ENCODE assay signal across 15 cellular contexts in genomic region chr11:14620027-14620511, GRCh38. TPM values are rescaled to one million over a fixed set of nuclear protein-coding genes. Genes with fewer than 3 reads are reported as not detected.
A peak's percentile ranks its signal among the peaks of the same experiment; 100 is the strongest.
DNase-seq lines count a peak whose midpoint lies in the region; ATAC-seq and TF ChIP-seq lines count a peak whose summit lies in the region.
"Had no signal": no experiment of that assay in that cellular context is flagged by ENCODE, and none has a peak within 500 bp of the region (broad histone marks: within the 10 kb centered on the region; RNA-seq: fewer than 3 reads in every experiment).

No MANE protein-coding gene starts in this region.

- no peak overlapping the region for H3K4me3 ChIP-seq in prostate gland
- H3K4me3 ChIP-seq: dorsolateral prefrontal cortex had no signal

- TF ChIP-seq CTCF in prostate gland (IDR thresholded peaks at IDR 0.05), result no peak

- peak; percentile 66 for ATAC-seq in left ventricle myocardium superior
- no peak for ATAC-seq in SK-N-SH treated with all-trans-retinoic acid at 6 μM for 48 hours
- no peak for ATAC-seq in GM19395 (IDR thresholded peaks at IDR 0.05; ENCODE audit: unreplicated experiment)

- DNase-seq in H4 (ENCODE audit: low spot score), result peak; percentile 79
- DNase-seq in amniotic epithelial cell (ENCODE audit: low read depth), result peak; percentile 67
- no peak for DNase-seq in left ventricle myocardium superior
- no peak for DNase-seq in prostate gland (ENCODE audit: low spot score)
- no peak for DNase-seq in stimulated activated CD4-positive, alpha-beta T cell treated with anti-CD3 and anti-CD28 coated beads, Interleukin-1b, Interleukin-23, amount 100 ng/mL, for 48 hours
- no peak for DNase-seq in stimulated activated naive CD4-positive, alpha-beta T cell (lab: John Stamatoyannopoulos, UW)
- DNase-seq: activated CD4-positive, alpha-beta memory T cell treated with anti-CD3 and anti-CD28 coated beads, Interleukin-2, amount 10 ng/mL, durations not matched to agents 7 days and 5 days; activated naive CD4-positive, alpha-beta T cell treated with anti-CD3 and anti-CD28 coated beads, Interleukin-2, amount 50 U/mL, for 16 hours; activated T-cell treated with anti-CD3 and anti-CD28 coated beads, Interleukin-2, amount 50 U/mL, for 48 hours; dorsolateral prefrontal cortex; head of caudate nucleus; NCI-H1930; stimulated activated CD4-positive, alpha-beta T cell treated with anti-CD3 and anti-CD28 coated beads, Interleukin-2, amount 100 ng/mL, for 24 hours had no signal

- H3K4me1 ChIP-seq in prostate gland (replicated peaks), result no peaks in the 10 kb centered on the region

- WGBS in prostate gland, result 18% methylated on average over 2 of the region's 2 CpGs

- H3K27ac ChIP-seq in prostate gland, result peak overlapping the region; percentile 18 to 26
- H3K27ac ChIP-seq: dorsolateral prefrontal cortex had no signal

- H3K36me3 ChIP-seq in prostate gland, result no peaks in the 10 kb centered on the region

- no peak for TF ChIP-seq POLR2A in prostate gland (IDR thresholded peaks at IDR 0.05)

- H3K27me3 ChIP-seq in prostate gland (replicated peaks; ENCODE audit: insufficient read depth), result no peaks in the 10 kb centered on the region
- H3K27me3 ChIP-seq: dorsolateral prefrontal cortex had no signal

- no peaks in the 10 kb centered on the region for H3K9me3 ChIP-seq in prostate gland

- intact Hi-C loops in left ventricle myocardium superior (cut with micrococcal nuclease), result no loop called here
- intact Hi-C loops in prostate gland (cut with DNase I), result no loop called here

TF ChIP-seq in SK-N-SH treated with all-trans-retinoic acid at 6 μM for 48 hours, 23 proteins besides CTCF, POLR2A, EP300 and RAD21:
- TF ChIP-seq TCF4 (CRISPR knock-in tag; IDR thresholded peaks at IDR 0.05; ENCODE audit: borderline replicate concordance) (no peak), ZNF70 (CRISPR knock-in tag; IDR thresholded peaks at IDR 0.05) (no peak), CREB5 (CRISPR knock-in tag; IDR thresholded peaks at IDR 0.05; ENCODE audit: low read depth) (no peak), ZFP3 (CRISPR knock-in tag; IDR thresholded peaks at IDR 0.05) (no peak), BACH2 (CRISPR knock-in tag; IDR thresholded peaks at IDR 0.05; ENCODE audit: borderline replicate concordance) (no peak), ZNF8 (CRISPR knock-in tag; IDR thresholded peaks at IDR 0.05) (no peak)
- TF ChIP-seq, protein P1, sequence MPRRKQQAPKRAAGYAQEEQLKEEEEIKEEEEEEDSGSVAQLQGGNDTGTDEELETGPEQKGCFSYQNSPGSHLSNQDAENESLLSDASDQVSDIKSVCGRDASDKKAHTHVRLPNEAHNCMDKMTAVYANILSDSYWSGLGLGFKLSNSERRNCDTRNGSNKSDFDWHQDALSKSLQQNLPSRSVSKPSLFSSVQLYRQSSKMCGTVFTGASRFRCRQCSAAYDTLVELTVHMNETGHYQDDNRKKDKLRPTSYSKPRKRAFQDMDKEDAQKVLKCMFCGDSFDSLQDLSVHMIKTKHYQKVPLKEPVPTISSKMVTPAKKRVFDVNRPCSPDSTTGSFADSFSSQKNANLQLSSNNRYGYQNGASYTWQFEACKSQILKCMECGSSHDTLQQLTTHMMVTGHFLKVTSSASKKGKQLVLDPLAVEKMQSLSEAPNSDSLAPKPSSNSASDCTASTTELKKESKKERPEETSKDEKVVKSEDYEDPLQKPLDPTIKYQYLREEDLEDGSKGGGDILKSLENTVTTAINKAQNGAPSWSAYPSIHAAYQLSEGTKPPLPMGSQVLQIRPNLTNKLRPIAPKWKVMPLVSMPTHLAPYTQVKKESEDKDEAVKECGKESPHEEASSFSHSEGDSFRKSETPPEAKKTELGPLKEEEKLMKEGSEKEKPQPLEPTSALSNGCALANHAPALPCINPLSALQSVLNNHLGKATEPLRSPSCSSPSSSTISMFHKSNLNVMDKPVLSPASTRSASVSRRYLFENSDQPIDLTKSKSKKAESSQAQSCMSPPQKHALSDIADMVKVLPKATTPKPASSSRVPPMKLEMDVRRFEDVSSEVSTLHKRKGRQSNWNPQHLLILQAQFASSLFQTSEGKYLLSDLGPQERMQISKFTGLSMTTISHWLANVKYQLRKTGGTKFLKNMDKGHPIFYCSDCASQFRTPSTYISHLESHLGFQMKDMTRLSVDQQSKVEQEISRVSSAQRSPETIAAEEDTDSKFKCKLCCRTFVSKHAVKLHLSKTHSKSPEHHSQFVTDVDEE (CRISPR knock-in tag; IDR thresholded peaks at IDR 0.05), result no peak

RNA-seq across cellular contexts. Expression of gene PDE3B, which starts 23.5 kb away (rescaled TPM):
- total RNA-seq in H4 (2014; rRNA removed; shearing (Covaris generic)), result 4.8 and 6.2 TPM in 2 replicates
- 5.6 TPM for total RNA-seq in left ventricle myocardium superior
- 10 to 100 TPM; 21.1 to 23.4 TPM for total RNA-seq in prostate gland

Comparison
In these comparisons a context has a peak if more than half of its experiments do, and no peak if none do; other contexts are left out.
1. DNase-seq: peak in H4 (single experiment) and amniotic epithelial cell (single experiment); none in left ventricle myocardium superior (single experiment), prostate gland (single experiment), stimulated activated CD4-positive, alpha-beta T cell treated with anti-CD3 and anti-CD28 coated beads, Interleukin-1b, Interleukin-23, amount 100 ng/mL, for 48 hours (single experiment) and stimulated activated naive CD4-positive, alpha-beta T cell (0 of 6).